Comparison of ENCODE assay signal across 8 cellular contexts in the genomic region with DNA sequence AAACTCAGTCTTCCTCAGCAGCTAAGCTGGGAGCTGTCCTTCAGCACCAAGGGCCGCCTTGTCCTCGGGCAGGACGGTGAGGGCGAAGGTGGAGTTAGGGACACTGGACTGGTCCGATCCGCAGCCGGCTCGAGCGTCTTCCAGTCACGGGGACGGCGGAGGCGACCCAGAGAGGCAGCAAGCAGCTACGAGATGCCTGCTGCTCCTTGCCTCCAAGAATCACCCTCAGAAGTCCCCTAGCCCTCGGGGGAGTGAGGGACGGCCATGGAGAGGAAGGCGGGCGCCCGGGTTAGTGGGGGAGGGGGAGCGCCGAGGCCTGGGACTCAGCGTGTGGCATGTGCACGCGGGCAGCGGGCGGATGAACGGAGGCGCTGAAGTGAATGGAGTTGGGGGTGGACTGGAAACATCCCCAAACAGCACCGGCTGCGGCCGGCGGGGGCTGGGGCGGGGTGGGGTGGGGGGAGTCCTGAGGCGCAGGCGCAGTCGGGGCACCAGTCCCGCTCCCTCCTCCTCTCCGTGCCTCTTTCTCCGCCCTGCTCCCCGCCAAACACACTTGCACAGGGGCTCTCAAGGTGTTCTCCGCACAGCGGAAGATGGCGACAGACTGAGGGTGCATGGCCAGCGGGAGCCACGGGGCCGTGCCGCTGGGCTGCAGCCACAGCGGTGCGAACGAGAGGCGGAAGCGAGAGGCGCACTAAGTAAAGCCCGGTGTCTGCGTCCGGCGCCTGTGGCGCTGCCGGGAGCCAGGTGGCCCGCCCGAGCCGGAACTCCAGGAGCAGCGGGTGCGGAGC. TPM values are rescaled to one million over a fixed set of nuclear protein-coding genes. Genes with fewer than 3 reads are reported as not detected.
DNase-seq lines count a peak whose midpoint lies in the region; ATAC-seq and TF ChIP-seq lines count a peak whose summit lies in the region.

A gene (plus strand): TSS at position 492 of the 791 bp plus-strand sequence. CDS start 957 bp downstream, outside the sequence.

- in situ Hi-C loops in KBM-7 (cut with MboI; ENCODE audit: low pct_unique_long_range_greater_than_20kb, low sequenced_read_pairs), result no loop called here

- H3K27ac ChIP-seq in coronary artery, result no peak within 1 kb of the TSS

- H3K4me3 ChIP-seq in coronary artery, result peak within 1 kb of the TSS; percentile 71

- no peak for TF ChIP-seq CTCF in coronary artery (IDR thresholded peaks at IDR 0.05)

- peak; percentile 65 for DNase-seq in DMS 273 treated with DMSO at 0.1 percent for 48 hours (lab: John Stamatoyannopoulos, UW)
- DNase-seq in KBM-7, result peak; percentile 74
- DNase-seq in SK-N-DZ (ENCODE audit: low spot score), result peak; percentile 73
- DNase-seq in coronary artery (ENCODE audit: low spot score), result no peak
- peak; percentile 37 to 63 for DNase-seq in left colon
- DNase-seq in stimulated activated CD4-positive, alpha-beta T cell treated with anti-CD3 and anti-CD28 coated beads, Interleukin-4, amount 100 ng/mL, for 1 hour, result peak; percentile 29
- DNase-seq in NK-92 (lab: John Stamatoyannopoulos, UW; ENCODE audit: unreplicated experiment), result no peak

- intact Hi-C loops in left colon (cut with DNase I, micrococcal nuclease), result no loop called here

- ATAC-seq in left colon, result peak; percentile 82
- no peak for ATAC-seq in GM18505 (IDR thresholded peaks at IDR 0.05; ENCODE audit: unreplicated experiment)

- TF ChIP-seq POLR2A in GM18505 (IDR thresholded peaks at IDR 0.05; ENCODE audit: borderline replicate concordance, extremely low read depth, insufficient read depth, insufficient read length), result no peak

RNA-seq across cellular contexts. Expression of the gene that starts here (rescaled TPM):
- 2.9 and 3.2 TPM in 2 replicates for polyA plus RNA-seq in SK-N-DZ (2014; cell fraction: cytosol; rRNA removed)
- 0.82 and 1.1 TPM in 2 replicates for polyA plus RNA-seq in SK-N-DZ (2014; cell fraction: nucleus; rRNA removed)
- under 1 TPM; 0.67 to 0.70 TPM for total RNA-seq in left colon

Comparison
In these comparisons a context has a peak if more than half of its experiments do, and no peak if none do; other contexts are left out.
1. Peak in DNase-seq and ATAC-seq in left colon; RNA of the gene not detected or under 1 TPM.
2. DNase-seq: peak in DMS 273 treated with DMSO at 0.1 percent for 48 hours (single experiment), KBM-7 (single experiment), SK-N-DZ (single experiment) and stimulated activated CD4-positive, alpha-beta T cell treated with anti-CD3 and anti-CD28 coated beads, Interleukin-4, amount 100 ng/mL, for 1 hour (single experiment); none in coronary artery (single experiment) and NK-92 (single experiment).